8 cellular contexts compared by ENCODE assay signal in the genomic region with DNA sequence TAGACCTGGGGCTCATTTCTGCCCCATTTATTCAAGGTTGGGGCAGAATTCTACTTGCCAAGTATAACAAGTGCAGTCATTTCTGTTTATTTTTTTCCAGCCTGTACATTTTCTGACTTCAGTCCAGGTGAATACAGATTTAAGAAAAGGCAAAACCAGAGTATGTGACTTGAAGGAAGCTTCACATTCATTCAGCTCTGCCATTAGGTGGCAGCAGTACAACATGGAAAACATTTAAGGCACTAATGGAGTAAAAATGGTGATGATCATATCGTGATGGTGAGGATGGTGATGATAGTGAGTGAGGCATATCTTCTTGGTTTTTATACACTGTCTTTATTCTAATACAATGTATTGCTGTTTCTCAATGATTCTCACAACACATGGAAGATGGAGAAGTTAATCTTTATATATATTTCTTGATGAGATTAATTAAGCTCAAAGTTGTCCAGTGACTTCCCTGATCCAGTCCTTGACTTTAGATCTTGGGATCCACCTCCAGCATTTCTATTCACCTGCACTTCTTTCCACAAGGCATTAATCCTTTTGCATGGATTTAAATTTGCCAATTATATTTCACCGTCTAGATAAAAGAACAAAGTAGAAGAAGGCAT.
DNase-seq lines count a peak whose midpoint lies in the region; ATAC-seq, FAIRE-seq and TF ChIP-seq lines count a peak whose summit lies in the region.
"Had no signal": no experiment of that assay in that cellular context is flagged by ENCODE, and none has a peak within 500 bp of the region (broad histone marks: within the 10 kb centered on the region; RNA-seq: fewer than 3 reads in every experiment).

No MANE protein-coding gene starts in this region.

- peak; percentile 48 for ATAC-seq in HG02870 (IDR thresholded peaks at IDR 0.05; ENCODE audit: unreplicated experiment)

- peaks cover 15% of the 10 kb centered on the region for H3K9me3 Mint-ChIP-seq in chondrocyte (ENCODE audit: low read depth)

- no peaks in the 10 kb centered on the region for H3K36me3 Mint-ChIP-seq in chondrocyte (ENCODE audit: low read depth)

- TF ChIP-seq CTCF in GM06990 (IDR thresholded peaks at IDR 0.05; ENCODE audit: insufficient read depth, low read length, poor library complexity, severe bottlenecking) = peak; percentile 55
- peak; percentile 77 for TF ChIP-seq CTCF in chondrocyte (IDR thresholded peaks at IDR 0.05)

- H3K4me1 Mint-ChIP-seq in chondrocyte (ENCODE audit: low read depth) = no peaks in the 10 kb centered on the region
- H3K4me1 Mint-ChIP-seq: activated B cell treated with CpG ODN at 0.5 μM for 24 hours had no signal

- no peak overlapping the region for H3K27ac Mint-ChIP-seq in chondrocyte (ENCODE audit: unreplicated experiment)
- H3K27ac Mint-ChIP-seq: activated B cell treated with CpG ODN at 0.5 μM for 24 hours had no signal

- DNase-seq in GM06990 (ENCODE audit: extremely low read depth, insufficient read length) (no peak), NCI-H748 (lab: John Stamatoyannopoulos, UW; ENCODE audit: unreplicated experiment) (peak; percentile 74), chondrocyte (ENCODE audit: low spot score) (no peak), myocyte (ENCODE audit: low read depth) (peak; percentile 6), frontal cortex (ENCODE audit: low spot score in 2 of 2) (no peak), NCI-H226 (no peak)
- DNase-seq: activated B cell treated with CpG ODN at 0.5 μM for 24 hours had no signal

- H3K27me3 Mint-ChIP-seq in chondrocyte (ENCODE audit: low read depth) = no peaks in the 10 kb centered on the region
- H3K27me3 Mint-ChIP-seq: activated B cell treated with CpG ODN at 0.5 μM for 24 hours had no signal

- no peak overlapping the region for H3K4me3 ChIP-seq in GM06990 (replicated peaks; ENCODE audit: low read depth, low read length)

- H3K36me3 ChIP-seq in GM06990 (ENCODE audit: control insufficient read depth, insufficient read depth, low read length) = no peaks in the 10 kb centered on the region

- FAIRE-seq in frontal cortex (lab: Jason Lieb, UNC) = no peak

- H3K4me3 Mint-ChIP-seq in chondrocyte (ENCODE audit: unreplicated experiment) = no peak overlapping the region
- H3K4me3 Mint-ChIP-seq: activated B cell treated with CpG ODN at 0.5 μM for 24 hours had no signal

- no peaks in the 10 kb centered on the region for H3K27me3 ChIP-seq in GM06990 (replicated peaks; ENCODE audit: control insufficient read depth, insufficient read depth, low read length)

Comparison
In these comparisons a context has a peak if more than half of its experiments do, and no peak if none do; other contexts are left out.
1. DNase-seq: peak in NCI-H748 (single experiment) and myocyte (single experiment); none in GM06990 (single experiment), chondrocyte (single experiment), frontal cortex (0 of 2) and NCI-H226 (single experiment).